In genomic region chr17:45314761-45315549, GRCh38 we compare ENCODE assay signal across 8 cellular contexts.
DNase-seq lines count a peak whose midpoint lies in the region; ATAC-seq, FAIRE-seq and TF ChIP-seq lines count a peak whose summit lies in the region.

No MANE protein-coding gene starts in this region.

- peaks cover 45% of the 10 kb centered on the region for H3K36me3 Mint-ChIP-seq in activated naive CD4-positive, alpha-beta T cell treated with anti-CD3 and anti-CD28 coated beads, Interleukin-2, amount 10 ng/mL, durations not matched to agents 7 days and 5 days
- peaks cover 4% of the 10 kb centered on the region for H3K36me3 Mint-ChIP-seq in memory B cell

- H3K27me3 Mint-ChIP-seq in activated naive CD4-positive, alpha-beta T cell treated with anti-CD3 and anti-CD28 coated beads, Interleukin-2, amount 10 ng/mL, durations not matched to agents 7 days and 5 days = no peaks in the 10 kb centered on the region
- no peaks in the 10 kb centered on the region for H3K27me3 Mint-ChIP-seq in memory B cell

- peak overlapping the region; percentile 79 for H3K4me3 Mint-ChIP-seq in activated naive CD4-positive, alpha-beta T cell treated with anti-CD3 and anti-CD28 coated beads, Interleukin-2, amount 10 ng/mL, durations not matched to agents 7 days and 5 days
- H3K4me3 Mint-ChIP-seq in memory B cell = peak overlapping the region; percentile 92

- ATAC-seq in memory B cell (ENCODE audit: low read depth) = peak; percentile 16
- ATAC-seq in HG03565 (IDR thresholded peaks at IDR 0.05; ENCODE audit: unreplicated experiment) = no peak

- no peak for TF ChIP-seq CTCF in HFF-Myc (IDR thresholded peaks at IDR 0.05; ENCODE audit: low read depth, low read length, missing control alignments)

- FAIRE-seq in RCC 7860 (lab: Jason Lieb, UNC) = no peak

- CTCF ChIA-PET in activated naive CD4-positive, alpha-beta T cell treated with anti-CD3 and anti-CD28 coated beads, Interleukin-2, amount 10 ng/mL, durations not matched to agents 7 days and 5 days (lab: Charles Lee) = interaction anchor here (0.6 to 8.3 kb wide), 7 partner anchors 9 to 163 kb away, joined by 3 to 70 read pairs (median 5); no protein-coding TSS in a partner anchor

- H3K9me3 Mint-ChIP-seq in activated naive CD4-positive, alpha-beta T cell treated with anti-CD3 and anti-CD28 coated beads, Interleukin-2, amount 10 ng/mL, durations not matched to agents 7 days and 5 days = no peaks in the 10 kb centered on the region
- H3K9me3 Mint-ChIP-seq in memory B cell = no peaks in the 10 kb centered on the region

- peak overlapping the region; percentile 96 for H3K27ac Mint-ChIP-seq in activated naive CD4-positive, alpha-beta T cell treated with anti-CD3 and anti-CD28 coated beads, Interleukin-2, amount 10 ng/mL, durations not matched to agents 7 days and 5 days
- peak overlapping the region; percentile 93 for H3K27ac Mint-ChIP-seq in memory B cell

- peaks cover 81% of the 10 kb centered on the region for H3K4me1 Mint-ChIP-seq in activated naive CD4-positive, alpha-beta T cell treated with anti-CD3 and anti-CD28 coated beads, Interleukin-2, amount 10 ng/mL, durations not matched to agents 7 days and 5 days
- peaks cover 43% of the 10 kb centered on the region for H3K4me1 Mint-ChIP-seq in memory B cell

- peak overlapping the region; percentile 83 for H3K4me3 ChIP-seq in HFF-Myc (replicated peaks; ENCODE audit: low read depth, low read length)

- DNase-seq in Ammon's horn (ENCODE audit: low spot score) (peak; percentile 58), HFF-Myc (ENCODE audit: extremely low read depth, low read depth) (no peak), memory B cell (ENCODE audit: low spot score in 2 of 2) (peak in 1 of 2 donors; percentile 54), NCI-H2029 treated with DMSO at 0.1 percent for 48 hours (lab: John Stamatoyannopoulos, UW) (no peak), KG1 (lab: John Stamatoyannopoulos, UW) (no peak), RCC 7860 (ENCODE audit: low spot score) (no peak)
- DNase-seq in activated naive CD4-positive, alpha-beta T cell treated with anti-CD3 and anti-CD28 coated beads, Interleukin-2, amount 10 ng/mL, durations not matched to agents 7 days and 5 days = peak; percentile 28

Comparison
In these comparisons a context has a peak if more than half of its experiments do, and no peak if none do; other contexts are left out.
1. DNase-seq: peak in Ammon's horn (single experiment) and activated naive CD4-positive, alpha-beta T cell treated with anti-CD3 and anti-CD28 coated beads, Interleukin-2, amount 10 ng/mL, durations not matched to agents 7 days and 5 days (single experiment); none in HFF-Myc (single experiment), NCI-H2029 treated with DMSO at 0.1 percent for 48 hours (single experiment), KG1 (single experiment) and RCC 7860 (single experiment).